In genomic region chr19:47507924-47508553, GRCh38 we compare ENCODE assay signal across 14 cellular contexts. TPM values are rescaled to one million over a fixed set of nuclear protein-coding genes. Genes with fewer than 3 reads are reported as not detected.
DNase-seq lines count a peak whose midpoint lies in the region; ATAC-seq, FAIRE-seq and TF ChIP-seq lines count a peak whose summit lies in the region.
"Had no signal": no experiment of that assay in that cellular context is flagged by ENCODE, and none has a peak within 500 bp of the region (broad histone marks: within the 10 kb centered on the region; RNA-seq: fewer than 3 reads in every experiment).

No MANE protein-coding gene starts in this region.

- no peaks in the 10 kb centered on the region for H3K36me3 Mint-ChIP-seq in progenitor cell of endocrine pancreas (ENCODE audit: insufficient read depth)

- DNase-seq in LNCaP clone FGC (ENCODE audit: low read depth) (no peak), choroid plexus epithelial cell (ENCODE audit: low read depth) (peak; percentile 34), pancreas (peak in 3 of 6 donors; percentile 15 to 70 (median 58)), UCSD-AML1 (lab: John Stamatoyannopoulos, UW; ENCODE audit: unreplicated experiment) (no peak), progenitor cell of endocrine pancreas (ENCODE audit: low spot score, unreplicated experiment) (no peak), RCC 7860 (ENCODE audit: low spot score) (no peak)
- DNase-seq: activated CD4-positive, alpha-beta T cell treated with anti-CD3 and anti-CD28 coated beads, Interleukin-2, amount 10 ng/mL, durations not matched to agents 24 days and 14 days; IMR-90; NCI-H1417 treated with DMSO at 0.1 percent for 48 hours; stimulated activated CD4-positive, alpha-beta T cell treated with anti-CD3 and anti-CD28 coated beads, Interleukin-1b, Interleukin-23, amount 100 ng/mL, for 48 hours had no signal

- no peak overlapping the region for H3K4me3 Mint-ChIP-seq in progenitor cell of endocrine pancreas (ENCODE audit: low read depth)
- H3K4me3 Mint-ChIP-seq: activated CD4-positive, alpha-beta T cell treated with anti-CD3 and anti-CD28 coated beads, Interleukin-2, amount 10 ng/mL, durations not matched to agents 24 days and 14 days had no signal

- H3K27me3 ChIP-seq in BLaER1 treated with 17β-estradiol and CSF1 and Interleukin-3, amounts not matched to agents 10 nM and 100 nM: no peaks in the 10 kb centered on the region
- H3K27me3 ChIP-seq in pancreas: no peaks in the 10 kb centered on the region

- H3K4me1 ChIP-seq in BLaER1 treated with 17β-estradiol and CSF1 and Interleukin-3, amounts not matched to agents 10 nM and 100 nM: peaks cover 31 to 63% (median 53%) of the 10 kb centered on the region in 10 experiments
- peaks cover 49 to 67% (median 63%) of the 10 kb centered on the region in 3 donors for H3K4me1 ChIP-seq in pancreas

- no peaks in the 10 kb centered on the region for H3K9me3 Mint-ChIP-seq in progenitor cell of endocrine pancreas (ENCODE audit: low read depth)
- H3K9me3 Mint-ChIP-seq: activated CD4-positive, alpha-beta T cell treated with anti-CD3 and anti-CD28 coated beads, Interleukin-2, amount 10 ng/mL, durations not matched to agents 24 days and 14 days had no signal

- no peak for FAIRE-seq in pancreas (lab: Jason Lieb, UNC)
- FAIRE-seq in RCC 7860 (lab: Jason Lieb, UNC): no peak
- FAIRE-seq: astrocyte had no signal

- no peaks in the 10 kb centered on the region for H3K9me3 ChIP-seq in BLaER1 treated with 17β-estradiol and CSF1 and Interleukin-3, amounts not matched to agents 10 nM and 100 nM (replicated peaks in 1 of 11)
- no peaks in the 10 kb centered on the region for H3K9me3 ChIP-seq in pancreas

- ATAC-seq in pancreas (no peak), HG02678 (IDR thresholded peaks at IDR 0.05; ENCODE audit: unreplicated experiment) (no peak)

- intact Hi-C loops in pancreas (cut with DNase I): no loop called here

- 0 out of 2 replicates have a peak, but pooled peaks have one; percentile 9 for TF ChIP-seq CTCF in LNCaP clone FGC (IDR thresholded peaks at IDR 0.05; ENCODE audit: control insufficient read depth, extremely low read depth, insufficient read depth)
- TF ChIP-seq CTCF in choroid plexus epithelial cell (conservative IDR thresholded peaks at IDR 0.05; ENCODE audit: low read depth, low read length): no peak
- no peak for TF ChIP-seq CTCF in pancreas (IDR thresholded peaks at IDR 0.05)
- no peak for TF ChIP-seq CTCF in progenitor cell of endocrine pancreas (IDR thresholded peaks at IDR 0.05; ENCODE audit: unreplicated experiment)

- peak overlapping the region; percentile 14 to 71 (median 46); a peak in 18 of 22 replicates for H3K9ac ChIP-seq in BLaER1 treated with 17β-estradiol and CSF1 and Interleukin-3, amounts not matched to agents 10 nM and 100 nM

- peak overlapping the region in 6 of 11 experiments; percentile 1 to 51 (median 29); a peak in 9 of 22 replicates for H3K27ac ChIP-seq in BLaER1 treated with 17β-estradiol and CSF1 and Interleukin-3, amounts not matched to agents 10 nM and 100 nM
- H3K27ac ChIP-seq in pancreas: peak overlapping the region in 3 of 4 donors; percentile 20 to 92 (median 24)

- peak overlapping the region in 1 of 10 experiments; percentile 24; a peak in 1 of 20 replicates for H3K4me3 ChIP-seq in BLaER1 treated with 17β-estradiol and CSF1 and Interleukin-3, amounts not matched to agents 10 nM and 100 nM
- no peak overlapping the region for H3K4me3 ChIP-seq in LNCaP clone FGC (ENCODE audit: low read depth, low read length)
- H3K4me3 ChIP-seq in choroid plexus epithelial cell (ENCODE audit: low read depth, low read length): no peak overlapping the region
- H3K4me3 ChIP-seq in pancreas: no peak overlapping the region

- H3K4me2 ChIP-seq in BLaER1 treated with 17β-estradiol and CSF1 and Interleukin-3, amounts not matched to agents 10 nM and 100 nM: peak overlapping the region; percentile 17 to 87 (median 73)

- peaks cover 15% of the 10 kb centered on the region for H3K4me1 Mint-ChIP-seq in progenitor cell of endocrine pancreas (ENCODE audit: low read depth)

- peaks cover 94 to 100% (median 100%) of the 10 kb centered on the region in 11 experiments for H4K20me1 ChIP-seq in BLaER1 treated with 17β-estradiol and CSF1 and Interleukin-3, amounts not matched to agents 10 nM and 100 nM

- H3K27me3 Mint-ChIP-seq in progenitor cell of endocrine pancreas: no peaks in the 10 kb centered on the region
- H3K27me3 Mint-ChIP-seq: activated CD4-positive, alpha-beta T cell treated with anti-CD3 and anti-CD28 coated beads, Interleukin-2, amount 10 ng/mL, durations not matched to agents 24 days and 14 days had no signal

- H3K36me3 ChIP-seq in BLaER1 treated with 17β-estradiol and CSF1 and Interleukin-3, amounts not matched to agents 10 nM and 100 nM: peaks cover 7 to 73% (median 38%) of the 10 kb centered on the region in 11 experiments
- H3K36me3 ChIP-seq in pancreas: peaks cover 0 to 7% (median 4%) of the 10 kb centered on the region in 3 donors

- WGBS in pancreas, 2 donors: 56 to 59% methylated on average over 11 of the region's 11 CpGs

- H3K27ac Mint-ChIP-seq in progenitor cell of endocrine pancreas: no peak overlapping the region
- H3K27ac Mint-ChIP-seq: activated CD4-positive, alpha-beta T cell treated with anti-CD3 and anti-CD28 coated beads, Interleukin-2, amount 10 ng/mL, durations not matched to agents 24 days and 14 days had no signal

RNA-seq across cellular contexts. Expression of gene NAPA, which starts 6.8 kb away (rescaled TPM):
- total RNA-seq in pancreas: 10 to 100 TPM; 47.2 to 63.5 (median 53.2) TPM
- polyA plus RNA-seq in pancreas: 100 to 1,000 TPM in 1 of 2 donors, 10 to 100 TPM in 1; 77.2 to 121 TPM
- 77.8 and 80.0 TPM in 2 replicates for total RNA-seq in progenitor cell of endocrine pancreas

RNA-seq across cellular contexts. Expression of gene KPTN, which starts 24.0 kb away (rescaled TPM):
- total RNA-seq in pancreas: 10 to 100 TPM in 1 of 6 donors, 1 to 10 TPM in 5; 3.0 to 10.7 (median 5.1) TPM
- 10 to 100 TPM; 52.5 to 53.3 TPM for polyA plus RNA-seq in pancreas
- total RNA-seq in progenitor cell of endocrine pancreas: 29.9 and 30.5 TPM in 2 replicates

RNA-seq across cellular contexts. Expression of gene SLC8A2, which starts 36.3 kb away (rescaled TPM):
- total RNA-seq in pancreas: 1 to 10 TPM; 4.5 to 8.3 (median 6.7) TPM
- polyA plus RNA-seq in pancreas: 1 to 10 TPM; 2.6 to 4.8 TPM
- total RNA-seq in progenitor cell of endocrine pancreas: 1.2 and 1.4 TPM in 2 replicates
- total RNA-seq: activated CD4-positive, alpha-beta T cell treated with anti-CD3 and anti-CD28 coated beads, Interleukin-2, amount 10 ng/mL, durations not matched to agents 24 days and 14 days; IMR-90; lung microvascular endothelial cell had no signal
